ENCODE assay signal across 18 cellular contexts in genomic region chr12:2160043-2160442, GRCh38.
DNase-seq lines count a peak whose midpoint lies in the region; ATAC-seq, FAIRE-seq and TF ChIP-seq lines count a peak whose summit lies in the region.
"Had no signal": no experiment of that assay in that cellular context is flagged by ENCODE, and none has a peak within 500 bp of the region (broad histone marks: within the 10 kb centered on the region; RNA-seq: fewer than 3 reads in every experiment).

No MANE protein-coding gene starts in this region.

- H3K27ac Mint-ChIP-seq in activated naive CD4-positive, alpha-beta T cell treated with anti-CD3 and anti-CD28 coated beads, Interleukin-2, amount 50 U/mL, for 72 hours, result no peak overlapping the region
- H3K27ac Mint-ChIP-seq: activated CD8-positive, alpha-beta T cell treated with anti-CD3 and anti-CD28 coated beads for 36 hours; activated naive CD8-positive, alpha-beta T cell treated with anti-CD3 and anti-CD28 coated beads, Interleukin-2, amount 50 U/mL, for 24 hours; immature natural killer cell; naive thymus-derived CD8-positive, alpha-beta T cell had no signal

- H3K4me1 ChIP-seq in HEK293 (ENCODE audit: control insufficient read depth, insufficient read depth, low read length), result no peaks in the 10 kb centered on the region
- peaks cover 55 to 79% (median 68%) of the 10 kb centered on the region in 4 donors for H3K4me1 ChIP-seq in esophagus muscularis mucosa
- peaks cover 48% of the 10 kb centered on the region for H3K4me1 ChIP-seq in stomach smooth muscle (ENCODE audit: control insufficient read depth, insufficient read depth, low read length)
- no peaks in the 10 kb centered on the region for H3K4me1 ChIP-seq in kidney (ENCODE audit: control insufficient read depth in 1 of 2, insufficient read depth in 1 of 2, low read depth in 1 of 2, low read length in 2 of 2)

- TF ChIP-seq EP300 in esophagus muscularis mucosa (IDR thresholded peaks at IDR 0.05), result no peak

- POLR2A ChIA-PET in HEK293 (lab: Yijun Ruan, JAX), result interaction anchor here (0.7 kb wide), 1 partner anchor 38 kb away, joined by 3 read pairs; no protein-coding TSS in a partner anchor

- no peak for TF ChIP-seq POLR2A in esophagus muscularis mucosa (IDR thresholded peaks at IDR 0.05; ENCODE audit: low read depth)

- DNase-seq in NCI-H2029 treated with DMSO at 0.1 percent for 48 hours (lab: John Stamatoyannopoulos, UW) (peak; percentile 30), esophagus muscularis mucosa (ENCODE audit: extremely low spot score) (no peak), posterior vena cava (ENCODE audit: low spot score) (no peak), kidney (no peak)
- no peak for DNase-seq in activated naive CD4-positive, alpha-beta T cell treated with anti-CD3 and anti-CD28 coated beads, Interleukin-2, amount 50 U/mL, for 72 hours (ENCODE audit: low spot score in 2 of 2)
- DNase-seq: activated CD8-positive, alpha-beta T cell treated with anti-CD3 and anti-CD28 coated beads for 36 hours; activated naive CD8-positive, alpha-beta T cell treated with anti-CD3 and anti-CD28 coated beads, Interleukin-2, amount 50 U/mL, for 24 hours; heart right ventricle; immature natural killer cell; naive thymus-derived CD8-positive, alpha-beta T cell; NCI-H1694; NCI-H446 treated with DMSO at 0.1 percent for 48 hours; psoas muscle; SIG-M5; spleen; T-helper 1 cell had no signal

- H3K9me3 ChIP-seq in HEK293 (ENCODE audit: control insufficient read depth, insufficient read depth, low read depth, low read length), result no peaks in the 10 kb centered on the region
- H3K9me3 ChIP-seq in esophagus muscularis mucosa, result no peaks in the 10 kb centered on the region
- no peaks in the 10 kb centered on the region for H3K9me3 ChIP-seq in stomach smooth muscle (ENCODE audit: control insufficient read depth in 2 of 2, low read length in 2 of 2)
- H3K9me3 ChIP-seq in kidney (ENCODE audit: control insufficient read depth in 1 of 2, low read length in 2 of 2), result no peaks in the 10 kb centered on the region
- H3K9me3 ChIP-seq: heart right ventricle, psoas muscle, spleen had no signal

- H3K36me3 ChIP-seq in HEK293 (ENCODE audit: control insufficient read depth in 2 of 2, insufficient read depth in 1 of 2, low read length in 2 of 2) (no peaks in the 10 kb centered on the region), esophagus muscularis mucosa (no peaks in the 10 kb centered on the region), stomach smooth muscle (ENCODE audit: control insufficient read depth in 2 of 2, insufficient read depth in 2 of 2, low read length in 2 of 2) (peaks cover 0 to 3% of the 10 kb centered on the region in 2 donors), kidney (ENCODE audit: control insufficient read depth in 1 of 2, insufficient read depth in 2 of 2, low read length in 2 of 2) (no peaks in the 10 kb centered on the region)
- H3K36me3 ChIP-seq: heart right ventricle, spleen had no signal

- CTCF ChIA-PET in HEK293 (lab: Yijun Ruan, JAX), result interaction anchor here (0.7 kb wide), 1 partner anchor 462 kb away, joined by 3 read pairs; no protein-coding TSS in a partner anchor

- TF ChIP-seq CTCF in HEK293 (tag by site-specific recombination; IDR thresholded peaks at IDR 0.05) (0 out of 2 replicates have a peak, but pooled peaks have one; percentile 33), esophagus muscularis mucosa (IDR thresholded peaks at IDR 0.05) (no peak), kidney (IDR thresholded peaks at IDR 0.05; ENCODE audit: borderline replicate concordance, extremely low read depth, insufficient read depth) (no peak)

- no peak overlapping the region for H3K27ac ChIP-seq in HEK293 (ENCODE audit: extremely low read depth, low read depth, low read length)
- H3K27ac ChIP-seq in esophagus muscularis mucosa (replicated peaks in 1 of 4), result peak overlapping the region; percentile 79 to 86 (median 84)
- H3K27ac ChIP-seq in stomach smooth muscle (ENCODE audit: low read length), result peak overlapping the region; percentile 53
- no peak overlapping the region for H3K27ac ChIP-seq in kidney (ENCODE audit: low read depth in 2 of 2, low read length in 2 of 2)
- H3K27ac ChIP-seq: psoas muscle, spleen had no signal

- intact Hi-C loops in esophagus muscularis mucosa (cut with DNase I), result loop anchor here (5.0 kb wide), 2 partner anchors 103 to 107 kb away; no protein-coding TSS in a partner anchor
- intact Hi-C loops in posterior vena cava (cut with DNase I), result loop anchor here in 1 of 2 donors (5.0 kb wide), 1 partner anchor 103 kb away; no protein-coding TSS in a partner anchor
- intact Hi-C loops in kidney (cut with DNase I), result no loop called here

- H3K9ac ChIP-seq in stomach smooth muscle (ENCODE audit: low read length in 2 of 2), result no peak overlapping the region
- H3K9ac ChIP-seq in kidney (ENCODE audit: low read length in 2 of 2), result no peak overlapping the region

- H3K36me3 Mint-ChIP-seq in activated naive CD4-positive, alpha-beta T cell treated with anti-CD3 and anti-CD28 coated beads, Interleukin-2, amount 50 U/mL, for 72 hours, result no peaks in the 10 kb centered on the region
- H3K36me3 Mint-ChIP-seq: immature natural killer cell; naive thymus-derived CD8-positive, alpha-beta T cell had no signal

- H3K27me3 ChIP-seq in esophagus muscularis mucosa, result no peaks in the 10 kb centered on the region
- H3K27me3 ChIP-seq in stomach smooth muscle (ENCODE audit: control insufficient read depth in 1 of 2, insufficient read depth in 2 of 2, low read length in 2 of 2), result no peaks in the 10 kb centered on the region
- H3K27me3 ChIP-seq: heart right ventricle, spleen had no signal

- H3K9me3 Mint-ChIP-seq in activated naive CD4-positive, alpha-beta T cell treated with anti-CD3 and anti-CD28 coated beads, Interleukin-2, amount 50 U/mL, for 72 hours, result no peaks in the 10 kb centered on the region
- H3K9me3 Mint-ChIP-seq: activated CD8-positive, alpha-beta T cell treated with anti-CD3 and anti-CD28 coated beads for 36 hours; activated naive CD8-positive, alpha-beta T cell treated with anti-CD3 and anti-CD28 coated beads, Interleukin-2, amount 50 U/mL, for 24 hours had no signal

- FAIRE-seq in kidney (lab: Jason Lieb, UNC), result no peak

- 72% methylated on average over 7 of the region's 7 CpGs for WGBS in esophagus muscularis mucosa

- H3K4me3 ChIP-seq in HEK293 (ENCODE audit: low read depth, low read length) (no peak overlapping the region), esophagus muscularis mucosa (no peak overlapping the region), stomach smooth muscle (ENCODE audit: low read length in 2 of 2) (no peak overlapping the region), kidney (ENCODE audit: low read length in 2 of 2) (no peak overlapping the region)
- H3K4me3 ChIP-seq: heart right ventricle, psoas muscle, spleen had no signal

- ATAC-seq in activated naive CD4-positive, alpha-beta T cell treated with anti-CD3 and anti-CD28 coated beads, Interleukin-2, amount 50 U/mL, for 72 hours, result no peak
- ATAC-seq: activated CD8-positive, alpha-beta T cell treated with anti-CD3 and anti-CD28 coated beads for 36 hours; activated naive CD8-positive, alpha-beta T cell treated with anti-CD3 and anti-CD28 coated beads, Interleukin-2, amount 50 U/mL, for 24 hours; heart right ventricle; naive thymus-derived CD8-positive, alpha-beta T cell; psoas muscle had no signal

TF ChIP-seq in HEK293, 187 proteins besides CTCF, POLR2A, EP300 and RAD21:
- no peak for TF ChIP-seq ZNF2 (tag by site-specific recombination; IDR thresholded peaks at IDR 0.05)
- peak; percentile 28; the same call in 1 of the 2 replicates for TF ChIP-seq GLIS1 (tag by site-specific recombination; IDR thresholded peaks at IDR 0.05)

Comparison
In these comparisons a context has a peak if more than half of its experiments do, and no peak if none do; other contexts are left out.
1. H3K27ac ChIP-seq: peak in esophagus muscularis mucosa (4 of 4) and stomach smooth muscle (single experiment); none in HEK293 (single experiment) and kidney (0 of 2).